In genomic region chr16:24540575-24541240, GRCh38 we compare ENCODE assay signal across 8 cellular contexts. TPM values are rescaled to one million over a fixed set of nuclear protein-coding genes. Genes with fewer than 3 reads are reported as not detected.
DNase-seq lines count a peak whose midpoint lies in the region; ATAC-seq, FAIRE-seq and TF ChIP-seq lines count a peak whose summit lies in the region.

No MANE protein-coding gene starts in this region.

- H3K36me3 ChIP-seq in WERI-Rb-1, result peaks cover 53% of the 10 kb centered on the region

- no TSS peak for BruUV-seq in Calu3 (replicated peaks; lab: Mats Ljungman, UMichigan)

- ATAC-seq in GM21825 (IDR thresholded peaks at IDR 0.05; ENCODE audit: unreplicated experiment), result no peak

- H3K9me3 ChIP-seq in WERI-Rb-1 (ENCODE audit: severe bottlenecking), result no peaks in the 10 kb centered on the region

- TF ChIP-seq CTCF in Calu3 (IDR thresholded peaks at IDR 0.05; ENCODE audit: unreplicated experiment) (no peak), WERI-Rb-1 (IDR thresholded peaks at IDR 0.05; ENCODE audit: low read depth, low read length) (no peak), fibroblast of mammary gland (conservative IDR thresholded peaks at IDR 0.05; ENCODE audit: control insufficient read depth, insufficient read depth, low read depth, low read length) (no peak), osteocyte (IDR thresholded peaks at IDR 0.05) (no peak)

- DNase-seq in Calu3 (peak; percentile 4), HuH-7 (ENCODE audit: low spot score) (peak; percentile 9), WERI-Rb-1 (no peak), fibroblast of mammary gland (ENCODE audit: low read depth) (no peak), osteocyte (ENCODE audit: extremely low spot score, unreplicated experiment) (no peak), OCI-M2 (lab: John Stamatoyannopoulos, UW; ENCODE audit: unreplicated experiment) (no peak), HTR-8/SVneo (ENCODE audit: insufficient read length, low spot score) (no peak)

- intact Hi-C loops in Calu3 (cut with micrococcal nuclease; ENCODE audit: unreplicated experiment), result loop anchor here (1.0 to 5.0 kb wide), 2 partner anchors 10 to 197 kb away; no protein-coding TSS in a partner anchor

- H3K9me3 Mint-ChIP-seq in Calu3 (ENCODE audit: low read depth, unreplicated experiment), result no peaks in the 10 kb centered on the region
- H3K9me3 Mint-ChIP-seq in osteocyte (ENCODE audit: unreplicated experiment), result no peaks in the 10 kb centered on the region

- no peaks in the 10 kb centered on the region for H3K27me3 Mint-ChIP-seq in Calu3 (ENCODE audit: unreplicated experiment)
- H3K27me3 Mint-ChIP-seq in osteocyte (ENCODE audit: unreplicated experiment), result no peaks in the 10 kb centered on the region

- H3K36me3 Mint-ChIP-seq in Calu3 (ENCODE audit: insufficient read depth, unreplicated experiment) (peaks cover 44% of the 10 kb centered on the region), osteocyte (ENCODE audit: unreplicated experiment) (peaks cover 9% of the 10 kb centered on the region)

- H3K27ac Mint-ChIP-seq in Calu3 (ENCODE audit: unreplicated experiment) (peak overlapping the region; percentile 90), osteocyte (ENCODE audit: unreplicated experiment) (peak overlapping the region; percentile 86)

- FAIRE-seq in HTR-8/SVneo (lab: Jason Lieb, UNC), result no peak

- H3K4me1 Mint-ChIP-seq in Calu3 (ENCODE audit: low read depth, unreplicated experiment) (peaks cover 34% of the 10 kb centered on the region), osteocyte (ENCODE audit: unreplicated experiment) (peaks cover 42% of the 10 kb centered on the region)

- peak overlapping the region; percentile 97 for H3K27ac ChIP-seq in WERI-Rb-1

- H3K4me3 ChIP-seq in WERI-Rb-1 (ENCODE audit: low read depth, low read length), result peak overlapping the region; percentile 99
- H3K4me3 ChIP-seq in fibroblast of mammary gland (ENCODE audit: control insufficient read depth, low read depth, low read length), result peak overlapping the region; percentile 94

- CTCF ChIA-PET in Calu3 (lab: Charles Lee), result interaction anchor here (0.6 to 1.3 kb wide), 7 partner anchors 9 to 800 kb away, joined by 3 to 5 read pairs (median 4); no protein-coding TSS in a partner anchor

- H3K4me3 Mint-ChIP-seq in Calu3 (ENCODE audit: low read depth, unreplicated experiment) (peak overlapping the region; percentile 88), osteocyte (ENCODE audit: unreplicated experiment) (peak overlapping the region; percentile 90)

- no peaks in the 10 kb centered on the region for H3K27me3 ChIP-seq in WERI-Rb-1 (ENCODE audit: insufficient read depth, low read depth, severe bottlenecking)

RNA-seq across cellular contexts. Expression of gene RBBP6, which starts 1.3 kb away (rescaled TPM):
- total RNA-seq in Calu3 (2022) (56.8 and 61.7 TPM in 2 replicates), osteocyte (43.6 and 54.6 TPM in 2 replicates)

Comparison
In these comparisons a context has a peak if more than half of its experiments do, and no peak if none do; other contexts are left out.
1. DNase-seq: peak in Calu3 (single experiment) and HuH-7 (single experiment); none in WERI-Rb-1 (single experiment), fibroblast of mammary gland (single experiment), osteocyte (single experiment), OCI-M2 (single experiment) and HTR-8/SVneo (single experiment).